Comparison of ENCODE assay signal across 8 cellular contexts in genomic region chr7:12211054-12212050, GRCh38. TPM values are rescaled to one million over a fixed set of nuclear protein-coding genes. Genes with fewer than 3 reads are reported as not detected.
DNase-seq lines count a peak whose midpoint lies in the region; ATAC-seq and TF ChIP-seq lines count a peak whose summit lies in the region.

TMEM106B (plus strand) TSS chr7:12211294; CDS start chr7:12214811, 3,517 bp downstream.

- H3K27ac ChIP-seq in rectal smooth muscle tissue (ENCODE audit: low read depth, low read length) = peak within 1 kb of the TSS; percentile 95
- peak within 1 kb of the TSS; percentile 34 to 74 for H3K27ac ChIP-seq in aorta (ENCODE audit: low read depth in 1 of 2, low read length in 2 of 2)

- in situ Hi-C loops in astrocyte of the cerebellum (cut with HindIII; ENCODE audit: low sequenced_read_pairs) = no loop called here

- intact Hi-C loops in aorta (cut with DNase I) = no loop called here

- DNase-seq in NCI-H187 (lab: John Stamatoyannopoulos, UW) = peak; percentile 94
- DNase-seq in T-helper 22 cell (ENCODE audit: low read depth) = peak; percentile 97
- peak; percentile 83 for DNase-seq in astrocyte of the cerebellum (ENCODE audit: low read depth)
- peak; percentile 91 for DNase-seq in hepatic stellate cell (ENCODE audit: low spot score)
- peak; percentile 98 to 99 for DNase-seq in aorta

- H3K36me3 ChIP-seq in rectal smooth muscle tissue (ENCODE audit: control insufficient read depth, insufficient read depth, low read length) (no peaks in the 10 kb centered on the region), aorta (ENCODE audit: control insufficient read depth in 1 of 2, insufficient read depth in 2 of 2, low read length in 1 of 2) (no peaks in the 10 kb centered on the region)

- H3K27me3 ChIP-seq in rectal smooth muscle tissue (ENCODE audit: control insufficient read depth, insufficient read depth, low read length) (no peaks in the 10 kb centered on the region), aorta (ENCODE audit: control insufficient read depth in 1 of 2, insufficient read depth in 2 of 2, low read length in 1 of 2) (no peaks in the 10 kb centered on the region)

- peak within 1 kb of the TSS; percentile 99 for H3K9ac ChIP-seq in rectal smooth muscle tissue (ENCODE audit: low read length)

- no peaks in the 10 kb centered on the region for H3K9me3 ChIP-seq in aorta (ENCODE audit: control insufficient read depth, low read length)

- 1% methylated on average over 60 to 66 of the region's 66 CpGs for WGBS in aorta, 2 donors

- H3K4me3 ChIP-seq in astrocyte of the cerebellum (ENCODE audit: low read depth, low read length) = peak within 1 kb of the TSS; percentile 64
- peak within 1 kb of the TSS; percentile 98 for H3K4me3 ChIP-seq in rectal smooth muscle tissue (ENCODE audit: low read length)
- peak within 1 kb of the TSS; percentile 37 to 63 for H3K4me3 ChIP-seq in aorta (ENCODE audit: low read length in 2 of 2)

- TF ChIP-seq CTCF in astrocyte of the cerebellum (IDR thresholded peaks at IDR 0.05; ENCODE audit: low read depth, low read length, missing control alignments) = no peak

- H3K4me1 ChIP-seq in rectal smooth muscle tissue (ENCODE audit: control insufficient read depth, insufficient read depth, low read length) = peaks cover 2% of the 10 kb centered on the region
- no peaks in the 10 kb centered on the region for H3K4me1 ChIP-seq in aorta (ENCODE audit: control insufficient read depth in 1 of 2, insufficient read depth in 2 of 2, low read length in 2 of 2)

- ATAC-seq in GM18502 (IDR thresholded peaks at IDR 0.05; ENCODE audit: poor library complexity, unreplicated experiment) (peak; percentile 96), HG02943 (IDR thresholded peaks at IDR 0.05; ENCODE audit: low read depth, unreplicated experiment) (peak; percentile 97), aorta (ENCODE audit: low FRiP score) (peak; percentile 100)

RNA-seq across cellular contexts. Expression of gene TMEM106B, which starts in this region (rescaled TPM):
- 10 to 100 TPM; 40.9 to 41.4 TPM for total RNA-seq in aorta
- 10 to 100 TPM; 12.8 to 15.5 TPM for polyA plus RNA-seq in aorta

Comparison
In these comparisons a context has a peak if more than half of its experiments do, and no peak if none do; other contexts are left out.
1. Peak in every context shown above with its lines: DNase-seq, ATAC-seq, H3K4me3 ChIP-seq and H3K27ac ChIP-seq.